12 cellular contexts compared by ENCODE assay signal in genomic region chr3:48930590-48930989, GRCh38.
"Had no signal": no experiment of that assay in that cellular context is flagged by ENCODE, and none has a peak within 500 bp of the region (broad histone marks: within the 10 kb centered on the region; RNA-seq: fewer than 3 reads in every experiment).

No MANE protein-coding gene starts in this region.

- H3K4me3 ChIP-seq: coronary artery, lung, spleen, transverse colon had no signal

- H3K27me3 ChIP-seq: neutrophil, spleen, transverse colon had no signal

- H3K9me3 ChIP-seq: neutrophil, spleen, transverse colon had no signal

- H3K27ac Mint-ChIP-seq: activated naive CD8-positive, alpha-beta T cell treated with anti-CD3 and anti-CD28 coated beads, Interleukin-2, amount 10 ng/mL, durations not matched to agents 7 days and 5 days; naive B cell; stimulated activated naive B cell treated with anti-CD40 and anti-IgM and Interleukin-4, amounts not matched to agents 10 μg/mL and 1 μg/mL and 100 μg/mL, for 72 hours had no signal

- H3K9me3 Mint-ChIP-seq: activated naive CD8-positive, alpha-beta T cell treated with anti-CD3 and anti-CD28 coated beads, Interleukin-2, amount 10 ng/mL, durations not matched to agents 7 days and 5 days; naive B cell; T-helper 2 cell treated with Interferon-gamma antibody and Interleukin-4, amounts not matched to agents 5 μg/mL and 100 μg/mL, for 36 hours had no signal

- H3K4me3 Mint-ChIP-seq: activated naive CD8-positive, alpha-beta T cell treated with anti-CD3 and anti-CD28 coated beads, Interleukin-2, amount 10 ng/mL, durations not matched to agents 7 days and 5 days; naive B cell; stimulated activated naive B cell treated with anti-CD40 and anti-IgM and Interleukin-4, amounts not matched to agents 10 μg/mL and 1 μg/mL and 100 μg/mL, for 72 hours had no signal

- H3K27ac ChIP-seq: coronary artery, neutrophil, transverse colon had no signal

- DNase-seq: activated CD4-positive, alpha-beta T cell treated with anti-CD3 and anti-CD28 coated beads, Interleukin-2, amount 50 U/mL, for 4 hours; activated CD4-positive, CD25-positive, alpha-beta regulatory T cell treated with anti-CD3 and anti-CD28 coated beads, Interleukin-2, amount 50 U/mL, for 72 hours; activated naive CD8-positive, alpha-beta T cell treated with anti-CD3 and anti-CD28 coated beads, Interleukin-2, amount 10 ng/mL, durations not matched to agents 7 days and 5 days; effector CD8-positive, alpha-beta T cell; naive B cell; spleen; stimulated activated naive B cell treated with anti-CD40 and anti-IgM and Interleukin-4, amounts not matched to agents 10 μg/mL and 1 μg/mL and 100 μg/mL, for 72 hours; transverse colon had no signal

- H3K27me3 Mint-ChIP-seq: activated naive CD8-positive, alpha-beta T cell treated with anti-CD3 and anti-CD28 coated beads, Interleukin-2, amount 10 ng/mL, durations not matched to agents 7 days and 5 days; naive B cell; stimulated activated naive B cell treated with anti-CD40 and anti-IgM and Interleukin-4, amounts not matched to agents 10 μg/mL and 1 μg/mL and 100 μg/mL, for 72 hours had no signal
